In the genomic region with DNA sequence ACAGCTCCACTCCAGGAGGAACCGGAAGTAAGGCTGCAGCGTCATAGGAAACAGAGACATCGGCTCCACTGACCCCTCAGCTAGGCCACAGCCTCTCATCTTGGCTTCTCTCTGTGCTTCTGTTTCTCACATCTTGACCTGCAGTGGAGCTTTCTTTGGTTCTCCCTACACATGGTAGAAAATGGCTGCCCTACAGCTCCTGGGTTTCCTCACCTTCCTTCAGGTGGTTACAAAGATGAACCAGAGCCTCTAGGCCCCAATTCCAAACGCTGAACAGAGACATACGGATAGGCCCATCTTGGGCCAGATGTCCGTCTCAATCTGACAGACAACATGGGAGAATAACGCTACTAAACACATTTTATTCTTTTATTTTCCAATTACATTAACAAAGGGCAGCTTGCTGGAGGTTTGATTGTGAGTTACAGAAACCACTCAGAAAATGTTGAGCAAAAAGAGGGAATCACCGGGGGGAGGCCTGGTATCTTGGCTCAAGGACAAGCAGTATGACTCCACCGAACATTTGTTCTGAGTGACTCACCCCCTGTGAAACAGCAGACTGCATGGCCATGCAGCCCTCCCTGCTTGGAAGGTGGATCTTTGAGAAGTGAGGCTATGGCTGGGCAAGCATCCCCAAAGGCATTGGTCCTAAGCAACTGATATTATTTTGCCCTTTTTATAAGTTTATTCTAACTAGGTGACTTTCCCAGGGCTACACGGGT, we compare ENCODE assay signal across 12 cellular contexts.
A peak's percentile ranks its signal among the peaks of the same experiment; 100 is the strongest.
DNase-seq lines count a peak whose midpoint lies in the region; ATAC-seq and TF ChIP-seq lines count a peak whose summit lies in the region.
"Had no signal": no experiment of that assay in that cellular context is flagged by ENCODE, and none has a peak within 500 bp of the region (broad histone marks: within the 10 kb centered on the region; RNA-seq: fewer than 3 reads in every experiment).

No MANE protein-coding gene starts in this region.

- POLR2A ChIA-PET in naive thymus-derived CD4-positive, alpha-beta T cell (lab: Charles Lee) = no interaction called here

- H3K36me3 Mint-ChIP-seq in naive thymus-derived CD4-positive, alpha-beta T cell = no peaks in the 10 kb centered on the region
- no peaks in the 10 kb centered on the region for H3K36me3 Mint-ChIP-seq in activated naive CD4-positive, alpha-beta T cell treated with anti-CD3 and anti-CD28 coated beads, Interleukin-2, amount 10 ng/mL, durations not matched to agents 7 days and 5 days

- H3K27me3 ChIP-seq in mammary epithelial cell (ENCODE audit: insufficient read depth, low read length) = no peaks in the 10 kb centered on the region
- no peaks in the 10 kb centered on the region for H3K27me3 ChIP-seq in naive thymus-derived CD4-positive, alpha-beta T cell (ENCODE audit: control insufficient read depth in 2 of 2, insufficient read depth in 2 of 2, low read length in 2 of 2)
- H3K27me3 ChIP-seq: body of pancreas, thyroid gland had no signal

- WGBS in mammary epithelial cell (ENCODE audit: low coverage, missing lambda C conversion rate) = 59% methylated on average over 9 of the region's 10 CpGs

- intact Hi-C loops in mammary epithelial cell (cut with micrococcal nuclease) = loop anchor here (10.0 kb wide), 1 partner anchor 687 kb away; no protein-coding TSS in a partner anchor
- intact Hi-C loops in mucosa of descending colon (cut with DNase I, micrococcal nuclease) = no loop called here
- intact Hi-C loops in naive thymus-derived CD4-positive, alpha-beta T cell (cut with micrococcal nuclease) = no loop called here

- H3K9me3 Mint-ChIP-seq in naive thymus-derived CD4-positive, alpha-beta T cell = no peaks in the 10 kb centered on the region
- no peaks in the 10 kb centered on the region for H3K9me3 Mint-ChIP-seq in activated naive CD4-positive, alpha-beta T cell treated with anti-CD3 and anti-CD28 coated beads, Interleukin-2, amount 10 ng/mL, durations not matched to agents 7 days and 5 days

- H3K9me3 ChIP-seq in mammary epithelial cell (replicated peaks; ENCODE audit: insufficient read depth, low read length) = no peaks in the 10 kb centered on the region
- H3K9me3 ChIP-seq in mucosa of descending colon = no peaks in the 10 kb centered on the region
- no peaks in the 10 kb centered on the region for H3K9me3 ChIP-seq in naive thymus-derived CD4-positive, alpha-beta T cell (ENCODE audit: control insufficient read depth in 2 of 3, low read length in 3 of 3)
- H3K9me3 ChIP-seq: body of pancreas, heart left ventricle, thyroid gland had no signal

- peak overlapping the region; percentile 8 for H3K4me2 ChIP-seq in mammary epithelial cell (ENCODE audit: insufficient read depth, low read depth, low read length)

- H3K4me3 Mint-ChIP-seq in naive thymus-derived CD4-positive, alpha-beta T cell = no peak overlapping the region
- no peak overlapping the region for H3K4me3 Mint-ChIP-seq in activated naive CD4-positive, alpha-beta T cell treated with anti-CD3 and anti-CD28 coated beads, Interleukin-2, amount 10 ng/mL, durations not matched to agents 7 days and 5 days

- no peaks in the 10 kb centered on the region for H3K4me1 Mint-ChIP-seq in naive thymus-derived CD4-positive, alpha-beta T cell
- no peaks in the 10 kb centered on the region for H3K4me1 Mint-ChIP-seq in activated naive CD4-positive, alpha-beta T cell treated with anti-CD3 and anti-CD28 coated beads, Interleukin-2, amount 10 ng/mL, durations not matched to agents 7 days and 5 days

- no peaks in the 10 kb centered on the region for H3K79me2 ChIP-seq in mammary epithelial cell (ENCODE audit: insufficient read depth, low read length)

- dilution Hi-C loops in mammary epithelial cell (cut with HindIII; ENCODE audit: low sequenced_read_pairs) = no loop called here

- BruUV-seq in mammary epithelial cell (replicated peaks; lab: Mats Ljungman, UMichigan) = no TSS peak

- in situ Hi-C loops in mammary epithelial cell (cut with MboI; ENCODE audit: low sequenced_read_pairs in 2 of 2) = loop anchor here in 1 of 2 donors (25.0 kb wide), 1 partner anchor 246 kb away; no protein-coding TSS in a partner anchor

- H3K27me3 Mint-ChIP-seq in naive thymus-derived CD4-positive, alpha-beta T cell = peaks cover 5 to 28% (median 8%) of the 10 kb centered on the region in 5 donors
- peaks cover 17% of the 10 kb centered on the region for H3K27me3 Mint-ChIP-seq in activated naive CD4-positive, alpha-beta T cell treated with anti-CD3 and anti-CD28 coated beads, Interleukin-2, amount 10 ng/mL, durations not matched to agents 7 days and 5 days

- TF ChIP-seq CTCF in AG10803 (conservative IDR thresholded peaks at IDR 0.05; ENCODE audit: low read length) = no peak
- TF ChIP-seq CTCF in mammary epithelial cell (conservative IDR thresholded peaks at IDR 0.05 in 1 of 2, IDR thresholded peaks at IDR 0.05 in 1 of 2; ENCODE audit: extremely low read depth in 1 of 2, insufficient read depth in 1 of 2, low read depth in 1 of 2, low read length in 2 of 2) = no peak
- no peak for TF ChIP-seq CTCF in mucosa of descending colon (IDR thresholded peaks at IDR 0.05)

- no peaks in the 10 kb centered on the region for H3K36me3 ChIP-seq in mammary epithelial cell (ENCODE audit: insufficient read depth, low read length)
- H3K36me3 ChIP-seq in mucosa of descending colon (ENCODE audit: low read depth) = no peaks in the 10 kb centered on the region
- no peaks in the 10 kb centered on the region for H3K36me3 ChIP-seq in naive thymus-derived CD4-positive, alpha-beta T cell (ENCODE audit: control insufficient read depth in 2 of 3, insufficient read depth in 3 of 3, low read length in 3 of 3)
- H3K36me3 ChIP-seq: heart left ventricle, thyroid gland had no signal

- H3K27ac ChIP-seq in mammary epithelial cell (ENCODE audit: insufficient read depth, low read depth, low read length) = peak overlapping the region; percentile 67
- H3K27ac ChIP-seq in naive thymus-derived CD4-positive, alpha-beta T cell (ENCODE audit: low read depth, low read length) = no peak overlapping the region
- H3K27ac ChIP-seq: body of pancreas, heart left ventricle, thyroid gland had no signal

- H3K4me1 ChIP-seq in mammary epithelial cell (ENCODE audit: insufficient read depth, low read length) (peaks cover 43% of the 10 kb centered on the region), mucosa of descending colon (ENCODE audit: low read depth) (no peaks in the 10 kb centered on the region)
- H3K4me1 ChIP-seq in naive thymus-derived CD4-positive, alpha-beta T cell (ENCODE audit: control insufficient read depth in 2 of 2, insufficient read depth in 2 of 2, low read length in 2 of 2) = no peaks in the 10 kb centered on the region
- H3K4me1 ChIP-seq: body of pancreas, heart left ventricle, thyroid gland had no signal

- ATAC-seq in mucosa of descending colon = peak; percentile 53
- ATAC-seq in naive thymus-derived CD4-positive, alpha-beta T cell = no peak
- ATAC-seq: body of pancreas had no signal

- no peak overlapping the region for H3K4me3 ChIP-seq in AG10803 (ENCODE audit: low read length)
- H3K4me3 ChIP-seq in mammary epithelial cell (replicated peaks in 1 of 3; ENCODE audit: insufficient read depth in 1 of 3, low read depth in 2 of 3, low read length in 3 of 3) = no peak overlapping the region
- H3K4me3 ChIP-seq in mucosa of descending colon = no peak overlapping the region
- H3K4me3 ChIP-seq in naive thymus-derived CD4-positive, alpha-beta T cell (ENCODE audit: low read length) = no peak overlapping the region
- H3K4me3 ChIP-seq: body of pancreas, heart left ventricle, thyroid gland had no signal

- H3K9ac ChIP-seq in mammary epithelial cell (ENCODE audit: insufficient read depth, low read length) = no peak overlapping the region

- DNase-seq in AG10803 (ENCODE audit: low read depth) = peak; percentile 91
- DNase-seq in LoVo (ENCODE audit: low spot score) = peak; percentile 18
- peak; percentile 90 for DNase-seq in mammary epithelial cell
- DNase-seq in mucosa of descending colon = no peak
- DNase-seq in NCI-H510A (lab: John Stamatoyannopoulos, UW) = no peak
- DNase-seq in naive thymus-derived CD4-positive, alpha-beta T cell = no peak
- no peak for DNase-seq in activated naive CD4-positive, alpha-beta T cell treated with anti-CD3 and anti-CD28 coated beads, Interleukin-2, amount 10 ng/mL, durations not matched to agents 7 days and 5 days
- no peak for DNase-seq in medulla oblongata (ENCODE audit: extremely low spot score)
- DNase-seq: stimulated activated CD4-positive, alpha-beta T cell treated with anti-CD3 and anti-CD28 coated beads, Interleukin-4, amount 100 ng/mL, for 4 hours; thyroid gland had no signal

- peak overlapping the region; percentile 52 for H2AFZ ChIP-seq in mammary epithelial cell (ENCODE audit: low read depth, low read length)

- CTCF ChIA-PET in mammary epithelial cell (lab: Charles Lee; ENCODE audit: low non-redundant PET) = interaction anchor here (0.6 kb wide), 1 partner anchor 657 kb away, joined by 3 read pairs; no protein-coding TSS in a partner anchor
- CTCF ChIA-PET in naive thymus-derived CD4-positive, alpha-beta T cell (lab: Charles Lee) = no interaction called here
- CTCF ChIA-PET in activated naive CD4-positive, alpha-beta T cell treated with anti-CD3 and anti-CD28 coated beads, Interleukin-2, amount 10 ng/mL, durations not matched to agents 7 days and 5 days (lab: Charles Lee) = no interaction called here

- no peak overlapping the region for H3K27ac Mint-ChIP-seq in naive thymus-derived CD4-positive, alpha-beta T cell
- H3K27ac Mint-ChIP-seq in activated naive CD4-positive, alpha-beta T cell treated with anti-CD3 and anti-CD28 coated beads, Interleukin-2, amount 10 ng/mL, durations not matched to agents 7 days and 5 days = no peak overlapping the region

- H4K20me1 ChIP-seq in mammary epithelial cell (ENCODE audit: insufficient read depth, low read length) = no peaks in the 10 kb centered on the region

Comparison
In these comparisons a context has a peak if more than half of its experiments do, and no peak if none do; other contexts are left out.
1. DNase-seq: peak in AG10803 (single experiment), LoVo (single experiment) and mammary epithelial cell (single experiment); none in mucosa of descending colon (0 of 3), NCI-H510A (single experiment), naive thymus-derived CD4-positive, alpha-beta T cell (0 of 9), activated naive CD4-positive, alpha-beta T cell treated with anti-CD3 and anti-CD28 coated beads, Interleukin-2, amount 10 ng/mL, durations not matched to agents 7 days and 5 days (single experiment) and medulla oblongata (single experiment).